Comparison of ENCODE assay signal across 26 cellular contexts in genomic region chr5:43685271-43685950, GRCh38.
DNase-seq lines count a peak whose midpoint lies in the region; ATAC-seq, FAIRE-seq and TF ChIP-seq lines count a peak whose summit lies in the region.
"Had no signal": no experiment of that assay in that cellular context is flagged by ENCODE, and none has a peak within 500 bp of the region (broad histone marks: within the 10 kb centered on the region; RNA-seq: fewer than 3 reads in every experiment).

No MANE protein-coding gene starts in this region.

- in situ Hi-C loops in GM13977 (cut with MboI; ENCODE audit: low pct_unique_long_range_greater_than_20kb, low sequenced_read_pairs, unreplicated experiment): no loop called here

- H3K27ac Mint-ChIP-seq in activated T-helper 17 cell treated with anti-CD3 and anti-CD28 coated beads, Interleukin-2, amount 50 U/mL, for 72 hours: no peak overlapping the region
- H3K27ac Mint-ChIP-seq: activated naive CD8-positive, alpha-beta T cell treated with anti-CD3 and anti-CD28 coated beads for 36 hours; H9; T-cell had no signal

- no peaks in the 10 kb centered on the region for H3K9me3 ChIP-seq in pancreas
- H3K9me3 ChIP-seq: body of pancreas, Caco-2, esophagus squamous epithelium, neutrophil had no signal

- H3K4me1 Mint-ChIP-seq in activated T-helper 17 cell treated with anti-CD3 and anti-CD28 coated beads, Interleukin-2, amount 50 U/mL, for 72 hours: peaks cover 3% of the 10 kb centered on the region
- H3K4me1 Mint-ChIP-seq: H9 had no signal

- no peak overlapping the region for H3K27ac ChIP-seq in pancreas
- H3K27ac ChIP-seq: BLaER1 treated with 17β-estradiol and CSF1 and Interleukin-3, amounts not matched to agents 10 nM and 100 nM; body of pancreas; neutrophil; skin epidermis had no signal

- no peak for ATAC-seq in pancreas
- ATAC-seq in activated T-helper 17 cell treated with anti-CD3 and anti-CD28 coated beads, Interleukin-2, amount 50 U/mL, for 72 hours (replicated peaks): no peak
- ATAC-seq in HG03108 (IDR thresholded peaks at IDR 0.05; ENCODE audit: unreplicated experiment): no peak
- ATAC-seq in left ventricle myocardium superior: no peak
- ATAC-seq: body of pancreas, left cardiac atrium, Panc1, T-cell had no signal

- peaks cover 0 to under 1% (median 0%) of the 10 kb centered on the region in 3 donors for H3K36me3 ChIP-seq in pancreas

- peak; percentile 68 for FAIRE-seq in pancreas (lab: Jason Lieb, UNC)

- no peaks in the 10 kb centered on the region for H3K27me3 ChIP-seq in pancreas
- H3K27me3 ChIP-seq: BLaER1 treated with 17β-estradiol and CSF1 and Interleukin-3, amounts not matched to agents 10 nM and 100 nM; body of pancreas; esophagus squamous epithelium; neutrophil had no signal

- H3K4me1 ChIP-seq in pancreas: peaks cover 0 to 7% (median 5%) of the 10 kb centered on the region in 3 donors
- H3K4me1 ChIP-seq: BLaER1 treated with 17β-estradiol and CSF1 and Interleukin-3, amounts not matched to agents 10 nM and 100 nM; Caco-2 had no signal

- no peaks in the 10 kb centered on the region for H3K9me3 Mint-ChIP-seq in activated T-helper 17 cell treated with anti-CD3 and anti-CD28 coated beads, Interleukin-2, amount 50 U/mL, for 72 hours

- no peak overlapping the region for H3K4me3 Mint-ChIP-seq in activated T-helper 17 cell treated with anti-CD3 and anti-CD28 coated beads, Interleukin-2, amount 50 U/mL, for 72 hours
- H3K4me3 Mint-ChIP-seq: activated naive CD8-positive, alpha-beta T cell treated with anti-CD3 and anti-CD28 coated beads for 36 hours; H9; T-cell had no signal

- no peak overlapping the region for H3K4me3 ChIP-seq in choroid plexus epithelial cell (ENCODE audit: low read depth, low read length)
- H3K4me3 ChIP-seq in pancreas: no peak overlapping the region
- H3K4me3 ChIP-seq: BLaER1 treated with 17β-estradiol and CSF1 and Interleukin-3, amounts not matched to agents 10 nM and 100 nM; body of pancreas; esophagus squamous epithelium; skin epidermis had no signal

- no peaks in the 10 kb centered on the region for H3K27me3 Mint-ChIP-seq in activated T-helper 17 cell treated with anti-CD3 and anti-CD28 coated beads, Interleukin-2, amount 50 U/mL, for 72 hours
- H3K27me3 Mint-ChIP-seq: activated naive CD8-positive, alpha-beta T cell treated with anti-CD3 and anti-CD28 coated beads for 36 hours; T-cell had no signal

- peak; percentile 47 for DNase-seq in EH (ENCODE audit: low read depth)
- peak; percentile 72 for DNase-seq in NCI-H69 (lab: John Stamatoyannopoulos, UW)
- DNase-seq in choroid plexus epithelial cell (ENCODE audit: low read depth): peak; percentile 58
- DNase-seq in pancreas: no peak
- DNase-seq in left ventricle myocardium superior: no peak
- DNase-seq in GM13977 (ENCODE audit: low spot score): no peak
- DNase-seq: activated CD4-positive, alpha-beta T cell treated with anti-CD3 and anti-CD28 coated beads, Interleukin-2, amount 50 U/mL, for 48 hours; activated CD8-positive, alpha-beta memory T cell treated with anti-CD3 and anti-CD28 coated beads, Interleukin-2, amount 50 U/mL, for 4 hours; activated naive CD8-positive, alpha-beta T cell treated with anti-CD3 and anti-CD28 coated beads for 36 hours; body of pancreas; Caco-2; DMS79 treated with DMSO at 0.1 percent for 48 hours; esophagus squamous epithelium; H9; left cardiac atrium; NCI-H1092 treated with DMSO at 0.1 percent for 48 hours; NCI-H2081 treated with DMSO at 0.1 percent for 48 hours; NCI-H446; stimulated activated CD4-positive, alpha-beta T cell treated with anti-CD3 and anti-CD28 coated beads, Interleukin-1b, Interleukin-23, amount 100 ng/mL, for 48 hours; T-cell had no signal

- peaks cover 76% of the 10 kb centered on the region for H3K36me3 Mint-ChIP-seq in activated T-helper 17 cell treated with anti-CD3 and anti-CD28 coated beads, Interleukin-2, amount 50 U/mL, for 72 hours (ENCODE audit: low read depth)

- intact Hi-C loops in pancreas (cut with DNase I): no loop called here
- intact Hi-C loops in left ventricle myocardium superior (cut with micrococcal nuclease): no loop called here

- no peak for TF ChIP-seq CTCF in choroid plexus epithelial cell (conservative IDR thresholded peaks at IDR 0.05; ENCODE audit: low read depth, low read length)
- TF ChIP-seq CTCF in pancreas (IDR thresholded peaks at IDR 0.05): no peak
- no peak for TF ChIP-seq CTCF in GM13977 (IDR thresholded peaks at IDR 0.05; ENCODE audit: extremely low read depth, insufficient read depth, missing control alignments)

Comparison
In these comparisons a context has a peak if more than half of its experiments do, and no peak if none do; other contexts are left out.
1. DNase-seq: peak in EH (single experiment), NCI-H69 (single experiment) and choroid plexus epithelial cell (single experiment); none in pancreas (0 of 6), left ventricle myocardium superior (single experiment) and GM13977 (single experiment).